1 cellular context compared by ENCODE assay signal in the genomic region with DNA sequence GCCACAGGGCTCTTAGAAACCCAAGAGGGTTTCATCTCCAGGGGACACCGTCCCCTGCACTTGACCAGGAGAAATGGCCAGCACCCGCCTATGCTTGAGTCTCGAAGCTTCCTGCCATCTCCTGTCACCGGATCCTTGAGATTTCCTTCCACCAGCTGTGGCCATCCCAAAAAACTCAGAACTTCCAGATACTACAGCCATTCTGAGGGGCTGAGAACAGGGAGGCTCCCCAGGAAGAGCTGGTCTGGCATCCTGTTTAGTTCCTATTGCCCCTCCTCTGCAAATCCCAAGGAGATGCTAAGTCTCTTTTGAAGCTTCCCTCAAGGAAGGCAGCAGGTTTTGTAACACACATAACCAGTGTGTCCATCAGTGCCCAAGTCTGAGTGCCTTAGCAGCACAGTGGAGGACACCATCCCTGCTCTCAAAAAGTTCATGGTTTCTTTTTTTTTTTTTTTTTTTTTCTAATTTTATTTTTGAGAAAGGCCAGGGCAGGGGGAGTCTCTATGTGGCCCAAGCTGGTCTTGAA.
TF ChIP-seq lines count a peak whose summit lies in the region.

No MANE protein-coding gene starts in this region.

TF ChIP-seq in endothelial cell of umbilical vein, 7 proteins besides CTCF, POLR2A, EP300 and RAD21:
- TF ChIP-seq GATA2 (IDR thresholded peaks at IDR 0.05; ENCODE audit: insufficient read depth, insufficient read length, low read depth, low read length) (no peak), FOS (IDR thresholded peaks at IDR 0.05; ENCODE audit: borderline replicate concordance, insufficient read depth, low read length) (no peak), EZH2 (IDR thresholded peaks at IDR 0.05; ENCODE audit: borderline replicate concordance, low read depth, low read length, severe bottlenecking) (no peak), MYC (IDR thresholded peaks at IDR 0.05; ENCODE audit: low read depth, low read length) (no peak), JUN (IDR thresholded peaks at IDR 0.05; ENCODE audit: borderline replicate concordance, insufficient read depth, insufficient read length, low read depth) (no peak), POLR2AphosphoS5 (IDR thresholded peaks at IDR 0.05; ENCODE audit: insufficient read depth, low read depth, low read length) (no peak)
- TF ChIP-seq, protein P1, sequence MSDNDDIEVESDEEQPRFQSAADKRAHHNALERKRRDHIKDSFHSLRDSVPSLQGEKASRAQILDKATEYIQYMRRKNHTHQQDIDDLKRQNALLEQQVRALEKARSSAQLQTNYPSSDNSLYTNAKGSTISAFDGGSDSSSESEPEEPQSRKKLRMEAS (IDR thresholded peaks at IDR 0.05; ENCODE audit: insufficient read depth, insufficient read length), result no peak
